9 cellular contexts compared by ENCODE assay signal in genomic region chr1:35886606-35887431, GRCh38. TPM values are rescaled to one million over a fixed set of nuclear protein-coding genes. Genes with fewer than 3 reads are reported as not detected.
DNase-seq lines count a peak whose midpoint lies in the region; ATAC-seq, FAIRE-seq and TF ChIP-seq lines count a peak whose summit lies in the region.
"Had no signal": no experiment of that assay in that cellular context is flagged by ENCODE, and none has a peak within 500 bp of the region (broad histone marks: within the 10 kb centered on the region; RNA-seq: fewer than 3 reads in every experiment).

No MANE protein-coding gene starts in this region.

- ATAC-seq in stimulated activated naive CD8-positive, alpha-beta T cell treated with anti-CD3 and anti-CD28 coated beads, Interleukin-15, Interleukin-2, amounts not matched to agents 100 U/mL and 50 U/mL, for 24 hours: no peak
- no peak for ATAC-seq in GM18519 (IDR thresholded peaks at IDR 0.05; ENCODE audit: low FRiP score, unreplicated experiment)

- H3K36me3 ChIP-seq in hepatocyte (replicated peaks; ENCODE audit: insufficient read depth, low read depth): no peaks in the 10 kb centered on the region

- H3K4me2 ChIP-seq in hepatocyte: peak overlapping the region; percentile 98

- no peak overlapping the region for H2AFZ ChIP-seq in hepatocyte

- no peak overlapping the region for H3K4me3 Mint-ChIP-seq in stimulated activated naive CD8-positive, alpha-beta T cell treated with anti-CD3 and anti-CD28 coated beads, Interleukin-15, Interleukin-2, amounts not matched to agents 100 ng/mL and 50 ng/mL, for 24 hours

- no peak for DNase-seq in stimulated activated naive CD8-positive, alpha-beta T cell treated with anti-CD3 and anti-CD28 coated beads, Interleukin-15, Interleukin-2, amounts not matched to agents 100 U/mL and 50 U/mL, for 24 hours
- DNase-seq in RPMI8226: peak; percentile 73
- DNase-seq in hepatocyte (ENCODE audit: low spot score): peak; percentile 22
- no peak for DNase-seq in urothelium cell line (ENCODE audit: low spot score)
- no peak for DNase-seq in NCI-H1417 treated with DMSO at 0.1 percent for 48 hours (lab: John Stamatoyannopoulos, UW)
- DNase-seq in GM19240 (ENCODE audit: insufficient read length, low spot score): no peak
- DNase-seq: activated effector memory CD4-positive, alpha-beta T cell treated with anti-CD3 and anti-CD28 coated beads, Interleukin-2, amount 50 U/mL, for 16 hours had no signal

- FAIRE-seq in urothelium cell line (lab: Jason Lieb, UNC): peak; percentile 42

- no peaks in the 10 kb centered on the region for H3K9me2 ChIP-seq in hepatocyte (replicated peaks; ENCODE audit: insufficient read depth)

- H3K4me1 ChIP-seq in hepatocyte (ENCODE audit: insufficient read depth): peaks cover 31% of the 10 kb centered on the region

- H3K36me3 Mint-ChIP-seq in stimulated activated naive CD8-positive, alpha-beta T cell treated with anti-CD3 and anti-CD28 coated beads, Interleukin-15, Interleukin-2, amounts not matched to agents 100 ng/mL and 50 ng/mL, for 24 hours (ENCODE audit: low read depth): peaks cover 13% of the 10 kb centered on the region

- H3K4me1 Mint-ChIP-seq in stimulated activated naive CD8-positive, alpha-beta T cell treated with anti-CD3 and anti-CD28 coated beads, Interleukin-15, Interleukin-2, amounts not matched to agents 100 ng/mL and 50 ng/mL, for 24 hours (ENCODE audit: low read depth): peaks cover 49% of the 10 kb centered on the region

- H3K27me3 Mint-ChIP-seq in stimulated activated naive CD8-positive, alpha-beta T cell treated with anti-CD3 and anti-CD28 coated beads, Interleukin-15, Interleukin-2, amounts not matched to agents 100 ng/mL and 50 ng/mL, for 24 hours: no peaks in the 10 kb centered on the region

- H3K79me2 ChIP-seq in hepatocyte: peaks cover 50% of the 10 kb centered on the region

- TF ChIP-seq CTCF in hepatocyte (IDR thresholded peaks at IDR 0.05; ENCODE audit: poor library complexity): no peak

- WGBS in hepatocyte (ENCODE audit: low lambda C conversion rate, missing lambda C conversion rate): 43% methylated on average over 3 of the region's 3 CpGs

- H3K9me3 ChIP-seq in hepatocyte (ENCODE audit: low read depth): no peaks in the 10 kb centered on the region

- peaks cover 15% of the 10 kb centered on the region for H4K20me1 ChIP-seq in hepatocyte (ENCODE audit: insufficient read depth, poor library complexity, severe bottlenecking)

- H3K9me3 Mint-ChIP-seq in stimulated activated naive CD8-positive, alpha-beta T cell treated with anti-CD3 and anti-CD28 coated beads, Interleukin-15, Interleukin-2, amounts not matched to agents 100 ng/mL and 50 ng/mL, for 24 hours: no peaks in the 10 kb centered on the region

- H3K27ac ChIP-seq in hepatocyte: peak overlapping the region; percentile 69

- H3K27me3 ChIP-seq in hepatocyte: no peaks in the 10 kb centered on the region

- no peak overlapping the region for H3K4me3 ChIP-seq in hepatocyte

- peak overlapping the region; percentile 14 for H3K27ac Mint-ChIP-seq in stimulated activated naive CD8-positive, alpha-beta T cell treated with anti-CD3 and anti-CD28 coated beads, Interleukin-15, Interleukin-2, amounts not matched to agents 100 ng/mL and 50 ng/mL, for 24 hours

RNA-seq across cellular contexts. Expression of gene AGO1, which starts 3.8 kb away (rescaled TPM):
- 17.8 and 22.2 TPM in 2 replicates for total RNA-seq in hepatocyte
- 7.6 and 8.6 TPM in 2 replicates for polyA plus RNA-seq in hepatocyte

RNA-seq across cellular contexts. Expression of gene AGO3, which starts 44.1 kb away (rescaled TPM):
- total RNA-seq in hepatocyte: 24.4 and 32.8 TPM in 2 replicates
- 16.9 and 23.3 TPM in 2 replicates for polyA plus RNA-seq in hepatocyte

Comparison
In these comparisons a context has a peak if more than half of its experiments do, and no peak if none do; other contexts are left out.
1. DNase-seq: peak in RPMI8226 (single experiment) and hepatocyte (single experiment); none in stimulated activated naive CD8-positive, alpha-beta T cell treated with anti-CD3 and anti-CD28 coated beads, Interleukin-15, Interleukin-2, amounts not matched to agents 100 U/mL and 50 U/mL, for 24 hours (single experiment), urothelium cell line (single experiment), NCI-H1417 treated with DMSO at 0.1 percent for 48 hours (single experiment) and GM19240 (single experiment).